ENCODE assay signal across 14 cellular contexts in the genomic region with DNA sequence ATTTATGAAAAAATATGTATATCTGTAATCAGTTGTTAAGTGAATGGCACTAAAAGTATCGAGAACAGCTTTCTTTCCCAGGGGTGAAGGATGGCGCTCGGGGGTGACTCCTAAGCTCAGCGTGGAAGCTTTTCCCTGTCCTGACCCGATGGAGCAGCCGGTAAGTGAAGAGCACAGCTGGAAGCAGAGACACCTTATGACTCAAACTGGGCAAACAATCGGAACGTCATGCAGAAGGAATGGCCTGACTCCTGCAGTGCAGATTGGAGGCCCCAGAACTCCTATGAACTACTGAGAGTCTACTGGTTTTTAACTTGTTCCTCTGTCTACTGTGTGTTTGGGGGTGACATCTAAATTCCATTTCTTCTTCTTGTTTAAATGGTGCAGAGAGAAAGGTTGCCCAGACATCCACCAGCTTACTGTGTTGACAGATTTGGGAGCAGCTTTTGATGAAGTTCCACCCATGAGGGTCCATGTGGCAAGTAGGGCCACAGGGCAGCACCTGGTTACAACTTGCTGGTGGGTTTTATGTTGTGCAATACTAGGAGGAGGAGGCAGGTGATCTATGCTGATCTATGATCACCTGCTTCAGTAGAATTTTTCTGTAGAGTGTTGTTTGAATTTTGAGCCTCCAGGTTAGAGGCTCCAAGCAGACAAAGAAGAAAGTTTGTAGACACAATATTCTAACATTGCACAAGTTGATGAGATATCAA. TPM values are rescaled to one million over a fixed set of nuclear protein-coding genes. Genes with fewer than 3 reads are reported as not detected.
DNase-seq lines count a peak whose midpoint lies in the region; ATAC-seq and TF ChIP-seq lines count a peak whose summit lies in the region.
"Had no signal": no experiment of that assay in that cellular context is flagged by ENCODE, and none has a peak within 500 bp of the region (broad histone marks: within the 10 kb centered on the region; RNA-seq: fewer than 3 reads in every experiment).

No MANE protein-coding gene starts in this region.

- 59 to 60% methylated on average over 8 of the region's 8 CpGs for WGBS in body of pancreas, 2 donors

- no peak overlapping the region for H3K27ac ChIP-seq in body of pancreas
- H3K27ac ChIP-seq: SK-N-MC had no signal

- no peaks in the 10 kb centered on the region for H3K9me3 ChIP-seq in body of pancreas

- peak; percentile 92 for DNase-seq in DMS53 (lab: John Stamatoyannopoulos, UW)
- peak; percentile 15 for DNase-seq in HuH-7 (ENCODE audit: low spot score)
- peak; percentile 27 for DNase-seq in astrocyte of the cerebellum (ENCODE audit: low read depth)
- DNase-seq in kidney glomerular epithelial cell (lab: John Stamatoyannopoulos, UW), result peak; percentile 39
- no peak for DNase-seq in NCI-H446 treated with DMSO at 0.1 percent for 48 hours (lab: John Stamatoyannopoulos, UW)
- DNase-seq in body of pancreas, result no peak
- DNase-seq in NCI-H524 (lab: John Stamatoyannopoulos, UW), result no peak
- DNase-seq: activated CD4-positive, alpha-beta T cell treated with anti-CD3 and anti-CD28 coated beads for 4 hours; CD8-positive, alpha-beta T cell; cerebellar nuclear complex had no signal

- no peak for TF ChIP-seq CTCF in astrocyte of the cerebellum (IDR thresholded peaks at IDR 0.05; ENCODE audit: low read depth, low read length, missing control alignments)
- TF ChIP-seq CTCF in body of pancreas (IDR thresholded peaks at IDR 0.05), result no peak

- no peak for TF ChIP-seq POLR2A in body of pancreas (IDR thresholded peaks at IDR 0.05)

- intact Hi-C loops in body of pancreas (cut with DNase I), result no loop called here

- no peaks in the 10 kb centered on the region for H3K36me3 ChIP-seq in body of pancreas (replicated peaks in 1 of 2; ENCODE audit: insufficient read depth in 1 of 2, low read depth in 2 of 2)

- no peak for ATAC-seq in GM21390 (IDR thresholded peaks at IDR 0.05; ENCODE audit: unreplicated experiment)
- ATAC-seq in body of pancreas, result no peak
- ATAC-seq: activated T-helper 17 cell treated with anti-CD3 and anti-CD28 coated beads, Interleukin-2, amount 50 U/mL, for 72 hours; CD8-positive, alpha-beta T cell; K562 had no signal

- in situ Hi-C loops in astrocyte of the cerebellum (cut with HindIII; ENCODE audit: low sequenced_read_pairs), result no loop called here

- no peaks in the 10 kb centered on the region for H3K27me3 ChIP-seq in body of pancreas

- no peak overlapping the region for H3K4me3 ChIP-seq in astrocyte of the cerebellum (ENCODE audit: low read depth, low read length)
- no peak overlapping the region for H3K4me3 ChIP-seq in body of pancreas
- H3K4me3 ChIP-seq: K562, SK-N-MC had no signal

- H3K4me1 ChIP-seq in body of pancreas, result no peaks in the 10 kb centered on the region

RNA-seq across cellular contexts. Expression of a gene that starts 52.8 kb away (rescaled TPM):
- total RNA-seq in body of pancreas, result 1 to 10 TPM in 1 of 2 donors, under 1 TPM in 1; 0.33 to 1.8 TPM

Comparison
In these comparisons a context has a peak if more than half of its experiments do, and no peak if none do; other contexts are left out.
1. DNase-seq: peak in DMS53 (single experiment), HuH-7 (single experiment), astrocyte of the cerebellum (single experiment) and kidney glomerular epithelial cell (single experiment); none in NCI-H446 treated with DMSO at 0.1 percent for 48 hours (single experiment), body of pancreas (0 of 4) and NCI-H524 (0 of 2).